ENCODE assay signal across 11 cellular contexts in the genomic region with DNA sequence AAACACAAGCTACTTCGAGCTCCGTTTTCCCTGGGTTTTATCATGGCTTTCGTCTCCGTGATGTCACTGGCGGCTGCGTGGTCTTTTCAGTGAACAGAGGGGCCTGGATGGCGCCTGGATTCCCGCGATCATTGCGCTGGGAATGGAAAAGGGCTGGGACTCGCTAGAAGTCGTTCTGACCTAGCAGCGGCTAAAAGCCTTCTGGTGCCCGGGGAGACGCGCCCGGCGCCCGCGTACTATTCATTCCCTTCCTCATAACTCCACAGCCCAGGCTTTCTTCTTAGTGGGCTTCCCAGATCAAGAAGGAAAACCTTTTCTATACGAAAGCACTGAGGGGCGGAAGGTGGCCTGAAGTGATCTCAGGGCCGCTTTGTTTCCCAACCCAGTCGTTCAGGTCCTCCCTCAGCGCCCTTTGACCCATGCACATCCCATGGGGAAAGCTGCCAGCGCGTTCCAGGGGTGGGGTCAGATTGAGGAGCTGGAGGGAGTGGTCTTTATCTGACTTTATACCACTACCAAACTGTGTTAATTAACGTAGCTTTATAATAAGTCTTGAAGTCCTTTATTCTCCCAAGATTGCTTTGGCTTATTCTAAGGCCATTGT.
A peak's percentile ranks its signal among the peaks of the same experiment; 100 is the strongest.
DNase-seq lines count a peak whose midpoint lies in the region; ATAC-seq and TF ChIP-seq lines count a peak whose summit lies in the region.
"Had no signal": no experiment of that assay in that cellular context is flagged by ENCODE, and none has a peak within 500 bp of the region (broad histone marks: within the 10 kb centered on the region; RNA-seq: fewer than 3 reads in every experiment).

No MANE protein-coding gene starts in this region.

- H3K4me1 Mint-ChIP-seq in stimulated activated naive CD8-positive, alpha-beta T cell treated with anti-CD3 and anti-CD28 coated beads, Interleukin-15, Interleukin-2, amounts not matched to agents 100 ng/mL and 50 ng/mL, for 24 hours (ENCODE audit: low read depth): peaks cover 34% of the 10 kb centered on the region
- peaks cover 14% of the 10 kb centered on the region for H3K4me1 Mint-ChIP-seq in brain

- H3K4me3 Mint-ChIP-seq in stimulated activated naive CD8-positive, alpha-beta T cell treated with anti-CD3 and anti-CD28 coated beads, Interleukin-15, Interleukin-2, amounts not matched to agents 100 ng/mL and 50 ng/mL, for 24 hours: peak overlapping the region; percentile 49
- peak overlapping the region; percentile 57 to 77 (median 69) for H3K4me3 Mint-ChIP-seq in brain

- H2BK120ac ChIP-seq in mesendoderm (ENCODE audit: low read depth, low read length): no peak overlapping the region

- no peaks in the 10 kb centered on the region for H3K9me3 Mint-ChIP-seq in stimulated activated naive CD8-positive, alpha-beta T cell treated with anti-CD3 and anti-CD28 coated beads, Interleukin-15, Interleukin-2, amounts not matched to agents 100 ng/mL and 50 ng/mL, for 24 hours
- peaks cover 0 to 6% (median 0%) of the 10 kb centered on the region in 5 experiments for H3K9me3 Mint-ChIP-seq in brain

- no CpG with 5 or more reads among the region's 28 CpGs for WGBS in mesendoderm (ENCODE audit: extremely low coverage, insufficient coverage, low lambda C conversion rate)

- no peak for TF ChIP-seq CTCF in brain (conservative IDR thresholded peaks at IDR 0.05)

- no peak overlapping the region for H3K23ac ChIP-seq in mesendoderm (ENCODE audit: low read length)

- ATAC-seq in stimulated activated naive CD8-positive, alpha-beta T cell treated with anti-CD3 and anti-CD28 coated beads, Interleukin-15, Interleukin-2, amounts not matched to agents 100 U/mL and 50 U/mL, for 24 hours: no peak
- ATAC-seq in GM21717 (IDR thresholded peaks at IDR 0.05; ENCODE audit: unreplicated experiment) (no peak), HG03097 (IDR thresholded peaks at IDR 0.05; ENCODE audit: low FRiP score, unreplicated experiment) (no peak), GM19397 (IDR thresholded peaks at IDR 0.05; ENCODE audit: unreplicated experiment) (no peak)

- H3K18ac ChIP-seq in mesendoderm (ENCODE audit: low read length): no peak overlapping the region

- no peak overlapping the region for H2AK5ac ChIP-seq in mesendoderm (ENCODE audit: low read length)

- H3K27me3 ChIP-seq in mesendoderm (ENCODE audit: insufficient read depth, low read length, poor library complexity): no peaks in the 10 kb centered on the region
- H3K27me3 ChIP-seq: suprapubic skin had no signal

- no peak overlapping the region for H3K56ac ChIP-seq in mesendoderm (ENCODE audit: low read length)

- H3K9ac ChIP-seq in mesendoderm (ENCODE audit: low read length): no peak overlapping the region

- no peaks in the 10 kb centered on the region for H3K79me1 ChIP-seq in mesendoderm (ENCODE audit: low read length)

- no peak overlapping the region for H3K4ac ChIP-seq in mesendoderm (ENCODE audit: low read depth, low read length)

- H4K5ac ChIP-seq in mesendoderm (ENCODE audit: low read length): no peak overlapping the region

- no peak overlapping the region for H4K8ac ChIP-seq in mesendoderm (ENCODE audit: low read depth, low read length)

- no peaks in the 10 kb centered on the region for H3K36me3 ChIP-seq in mesendoderm (ENCODE audit: control insufficient read depth, insufficient read depth, low read length)
- H3K36me3 ChIP-seq: suprapubic skin had no signal

- no peak overlapping the region for H3K4me3 ChIP-seq in mesendoderm (ENCODE audit: low read length)

- H2BK5ac ChIP-seq in mesendoderm (ENCODE audit: low read length): no peak overlapping the region

- H3K27me3 Mint-ChIP-seq in stimulated activated naive CD8-positive, alpha-beta T cell treated with anti-CD3 and anti-CD28 coated beads, Interleukin-15, Interleukin-2, amounts not matched to agents 100 ng/mL and 50 ng/mL, for 24 hours: no peaks in the 10 kb centered on the region
- peaks cover 6% of the 10 kb centered on the region for H3K27me3 Mint-ChIP-seq in brain

- H3K27ac Mint-ChIP-seq in stimulated activated naive CD8-positive, alpha-beta T cell treated with anti-CD3 and anti-CD28 coated beads, Interleukin-15, Interleukin-2, amounts not matched to agents 100 ng/mL and 50 ng/mL, for 24 hours: peak overlapping the region; percentile 72
- peak overlapping the region in 3 of 5 experiments; percentile 36 to 90 (median 60) for H3K27ac Mint-ChIP-seq in brain

- peaks cover 3% of the 10 kb centered on the region for H3K36me3 Mint-ChIP-seq in stimulated activated naive CD8-positive, alpha-beta T cell treated with anti-CD3 and anti-CD28 coated beads, Interleukin-15, Interleukin-2, amounts not matched to agents 100 ng/mL and 50 ng/mL, for 24 hours (ENCODE audit: low read depth)
- H3K36me3 Mint-ChIP-seq in brain: peaks cover 4% of the 10 kb centered on the region

- H3K4me1 ChIP-seq in mesendoderm (ENCODE audit: control insufficient read depth, low read depth, low read length): no peaks in the 10 kb centered on the region

- no peak overlapping the region for H3K4me2 ChIP-seq in mesendoderm (ENCODE audit: low read length)

- DNase-seq in stimulated activated naive CD8-positive, alpha-beta T cell treated with anti-CD3 and anti-CD28 coated beads, Interleukin-15, Interleukin-2, amounts not matched to agents 100 U/mL and 50 U/mL, for 24 hours: no peak
- peak; percentile 8 for DNase-seq in mesendoderm
- no peak for DNase-seq in NCI-H446 treated with DMSO at 0.1 percent for 48 hours (lab: John Stamatoyannopoulos, UW)
- DNase-seq: activated gamma-delta T cell, dermis blood vessel endothelial cell had no signal

- H3K27ac ChIP-seq in mesendoderm (ENCODE audit: low read depth, low read length): no peak overlapping the region

- no peaks in the 10 kb centered on the region for H3K79me2 ChIP-seq in mesendoderm (ENCODE audit: control insufficient read depth, insufficient read depth, low read length)

- H2BK15ac ChIP-seq in mesendoderm (replicated peaks; ENCODE audit: low read depth): no peak overlapping the region
